Comparison of ENCODE assay signal across 21 cellular contexts in the genomic region with DNA sequence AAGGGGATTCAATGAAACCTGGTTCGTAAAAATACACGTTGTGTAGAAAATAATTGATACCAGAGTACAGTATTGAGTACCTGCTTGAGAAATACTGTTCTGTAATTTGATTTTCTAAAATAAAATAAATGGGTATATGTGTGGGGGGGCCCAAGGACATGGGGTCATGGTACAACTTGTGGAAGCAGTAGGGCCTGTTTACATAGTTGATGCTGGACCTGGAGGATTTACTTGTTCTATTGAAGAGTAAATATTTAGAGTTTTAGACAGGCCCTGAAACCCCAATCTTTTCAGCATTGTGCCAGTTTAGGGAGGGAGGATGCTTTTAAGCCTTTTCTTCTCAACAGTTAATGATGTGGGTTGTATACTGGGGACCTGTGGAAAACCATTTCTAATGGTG. TPM values are rescaled to one million over a fixed set of nuclear protein-coding genes. Genes with fewer than 3 reads are reported as not detected.
DNase-seq lines count a peak whose midpoint lies in the region; ATAC-seq and TF ChIP-seq lines count a peak whose summit lies in the region.
"Had no signal": no experiment of that assay in that cellular context is flagged by ENCODE, and none has a peak within 500 bp of the region (broad histone marks: within the 10 kb centered on the region; RNA-seq: fewer than 3 reads in every experiment).

No MANE protein-coding gene starts in this region.

- no peaks in the 10 kb centered on the region for H3K9me3 ChIP-seq in heart left ventricle
- H3K9me3 ChIP-seq in neutrophil, result no peaks in the 10 kb centered on the region
- H3K9me3 ChIP-seq: HAP-1 had no signal

- H3K4me3 ChIP-seq in heart left ventricle, result no peak overlapping the region
- H3K4me3 ChIP-seq in mesendoderm (ENCODE audit: low read length), result no peak overlapping the region
- H3K4me3 ChIP-seq in neutrophil (ENCODE audit: low read depth in 1 of 2, low read length in 1 of 2), result no peak overlapping the region
- H3K4me3 ChIP-seq: GM23338, HAP-1, PC-9 had no signal

- H3K4me2 ChIP-seq in mesendoderm (ENCODE audit: low read length), result no peak overlapping the region

- H3K36me3 Mint-ChIP-seq in brain, result peaks cover 13% of the 10 kb centered on the region

- ATAC-seq in heart left ventricle, result no peak
- no peak for ATAC-seq in Right ventricle myocardium inferior
- ATAC-seq in GM19397 (IDR thresholded peaks at IDR 0.05; ENCODE audit: unreplicated experiment), result no peak
- no peak for ATAC-seq in GM19351 (IDR thresholded peaks at IDR 0.05; ENCODE audit: unreplicated experiment)
- ATAC-seq: GM23338 had no signal

- DNase-seq in heart left ventricle (no peak), Right ventricle myocardium inferior (ENCODE audit: missing footprints) (no peak), mesendoderm (no peak)
- no peak for DNase-seq in stimulated activated naive CD4-positive, alpha-beta T cell treated with Interleukin-2 at 50 U/mL for 16 hours (lab: John Stamatoyannopoulos, UW)
- DNase-seq: ACHN, NCI-H1092 treated with DMSO at 0.1 percent for 48 hours, NCI-H146, NCI-H2029, NCI-H226, NCI-H510A treated with DMSO at 0.1 percent for 48 hours, NCI-H748 treated with DMSO at 0.1 percent for 48 hours, PC-9, RPMI8226, SHP77 treated with DMSO at 0.1 percent for 48 hours had no signal

- no peak for TF ChIP-seq CTCF in heart left ventricle (IDR thresholded peaks at IDR 0.05)
- TF ChIP-seq CTCF in brain (conservative IDR thresholded peaks at IDR 0.05), result no peak
- no peak for TF ChIP-seq CTCF in neutrophil (IDR thresholded peaks at IDR 0.05)

- no peak overlapping the region for H3K18ac ChIP-seq in mesendoderm (ENCODE audit: low read length)

- peak overlapping the region in 3 of 5 experiments; percentile 46 to 80 (median 67) for H3K27ac Mint-ChIP-seq in brain
- H3K27ac Mint-ChIP-seq: GM23338 had no signal

- TF ChIP-seq POLR2A in heart left ventricle (IDR thresholded peaks at IDR 0.05), result no peak

- peaks cover 0 to 3% (median 0%) of the 10 kb centered on the region in 5 experiments for H3K9me3 Mint-ChIP-seq in brain
- H3K9me3 Mint-ChIP-seq: GM23338 had no signal

- WGBS in heart left ventricle, 4 donors, result 80 to 90% (median 83%) methylated on average over 2 of the region's 2 CpGs
- no CpG with 5 or more reads among the region's 2 CpGs for WGBS in mesendoderm (ENCODE audit: extremely low coverage, insufficient coverage, low lambda C conversion rate)

- H3K27me3 Mint-ChIP-seq in brain, result no peaks in the 10 kb centered on the region

- H3K4ac ChIP-seq in mesendoderm (ENCODE audit: low read depth, low read length), result no peak overlapping the region

- intact Hi-C loops in heart left ventricle (cut with DNase I) (loop anchor here in 2 of 10 donors (5.0 to 10.0 kb wide), 2 partner anchors 50 to 57 kb away; no protein-coding TSS in a partner anchor), Right ventricle myocardium inferior (cut with DNase I) (no loop called here)

- no peak overlapping the region for H3K56ac ChIP-seq in mesendoderm (ENCODE audit: low read length)

- peaks cover 16% of the 10 kb centered on the region for H3K79me1 ChIP-seq in mesendoderm (ENCODE audit: low read length)

- H3K36me3 ChIP-seq in heart left ventricle (no peaks in the 10 kb centered on the region), mesendoderm (ENCODE audit: control insufficient read depth, insufficient read depth, low read length) (no peaks in the 10 kb centered on the region), neutrophil (no peaks in the 10 kb centered on the region)
- H3K36me3 ChIP-seq: HAP-1 had no signal

- no peak overlapping the region for H2AK5ac ChIP-seq in mesendoderm (ENCODE audit: low read length)

- H2BK120ac ChIP-seq in mesendoderm (ENCODE audit: low read depth, low read length), result no peak overlapping the region

- peaks cover 90% of the 10 kb centered on the region for H3K4me1 Mint-ChIP-seq in brain

- peaks cover 22% of the 10 kb centered on the region for H3K79me2 ChIP-seq in mesendoderm (ENCODE audit: control insufficient read depth, insufficient read depth, low read length)

- H3K27ac ChIP-seq in heart left ventricle (peak overlapping the region in 7 of 12 donors; percentile 5 to 66 (median 55)), mesendoderm (ENCODE audit: low read depth, low read length) (no peak overlapping the region), neutrophil (peak overlapping the region; percentile 43)
- H3K27ac ChIP-seq: 22Rv1 had no signal

- H3K9ac ChIP-seq in mesendoderm (ENCODE audit: low read length), result no peak overlapping the region

- H4K5ac ChIP-seq in mesendoderm (ENCODE audit: low read length), result no peak overlapping the region

- peak overlapping the region in 2 of 5 experiments; percentile 51 to 67 for H3K4me3 Mint-ChIP-seq in brain
- H3K4me3 Mint-ChIP-seq: GM23338 had no signal

- peak overlapping the region; percentile 76 for H4K8ac ChIP-seq in mesendoderm (ENCODE audit: low read depth, low read length)

- H3K27me3 ChIP-seq in heart left ventricle (no peaks in the 10 kb centered on the region), mesendoderm (ENCODE audit: insufficient read depth, low read length, poor library complexity) (no peaks in the 10 kb centered on the region), neutrophil (no peaks in the 10 kb centered on the region)

- H3K4me1 ChIP-seq in heart left ventricle (peaks cover 0 to 67% (median 27%) of the 10 kb centered on the region in 12 donors), mesendoderm (ENCODE audit: control insufficient read depth, low read depth, low read length) (peaks cover 14% of the 10 kb centered on the region), neutrophil (ENCODE audit: control insufficient read depth in 1 of 2, insufficient read depth in 1 of 2, low read depth in 1 of 2, low read length in 1 of 2) (peaks cover 31 to 40% of the 10 kb centered on the region in 2 experiments)

- H2BK5ac ChIP-seq in mesendoderm (ENCODE audit: low read length), result no peak overlapping the region

- H3K23ac ChIP-seq in mesendoderm (ENCODE audit: low read length), result no peak overlapping the region

- no peak overlapping the region for H2BK15ac ChIP-seq in mesendoderm (replicated peaks; ENCODE audit: low read depth)

RNA-seq across cellular contexts. Expression of a gene that starts 11.7 kb away (rescaled TPM):
- total RNA-seq in heart left ventricle, result 10 to 100 TPM; 48.1 to 78.0 (median 67.1) TPM
- 10 to 100 TPM; 22.1 to 49.3 TPM for polyA plus RNA-seq in heart left ventricle
- total RNA-seq in Right ventricle myocardium inferior, result 65.7 TPM
- polyA plus RNA-seq in brain (ENCODE audit: insufficient read depth, low read depth, low replicate concordance), result 23.6 TPM
- 19.8 TPM for polyA plus RNA-seq in mesendoderm (2013, experiment 1 of 2)
- 19.5 TPM for polyA plus RNA-seq in mesendoderm (2013, experiment 2 of 2)
